In the genomic region with DNA sequence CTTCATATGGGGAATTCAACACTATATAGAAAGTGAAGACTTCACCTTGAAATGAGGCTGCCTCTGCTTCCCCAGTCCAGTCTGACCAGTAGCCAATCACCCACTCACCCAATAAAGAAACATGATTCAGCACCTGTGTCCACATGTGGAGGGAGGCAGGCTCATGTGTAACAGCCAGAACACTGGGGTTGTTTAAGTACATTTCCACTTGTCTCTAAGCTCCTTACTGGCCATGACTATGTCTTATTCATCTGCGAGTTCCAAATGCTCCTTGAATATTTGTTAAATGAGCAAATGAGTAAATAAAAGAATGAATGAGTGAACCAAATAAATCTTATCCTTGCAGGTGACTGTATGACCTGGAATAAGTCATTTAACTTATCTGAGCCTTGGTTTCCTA, we compare ENCODE assay signal across 25 cellular contexts.
"Had no signal": no experiment of that assay in that cellular context is flagged by ENCODE, and none has a peak within 500 bp of the region (broad histone marks: within the 10 kb centered on the region; RNA-seq: fewer than 3 reads in every experiment).

No MANE protein-coding gene starts in this region.

- H3K4me1 ChIP-seq: SJCRH30 had no signal

- H3K27me3 ChIP-seq: ascending aorta, SJCRH30 had no signal

- H3K27ac ChIP-seq: ascending aorta, PC-9, RWPE1, SJCRH30, SK-N-MC had no signal

- DNase-seq: activated CD4-positive, alpha-beta T cell treated with anti-CD3 and anti-CD28 coated beads for 36 hours; activated CD4-positive, alpha-beta T cell treated with anti-CD3 and anti-CD28 coated beads, Interleukin-2, amount 10 ng/mL, durations not matched to agents 7 days and 5 days; activated CD4-positive, alpha-beta T cell treated with anti-CD3 and anti-CD28 coated beads, Interleukin-2, amount 50 U/mL, for 48 hours; activated CD8-positive, alpha-beta T cell treated with anti-CD3 and anti-CD28 coated beads, Interleukin-2, amount 10 ng/mL, durations not matched to agents 7 days and 5 days; activated gamma-delta T cell; activated naive CD4-positive, alpha-beta T cell treated with Interleukin-2 at 50 U/mL for 16 hours; activated naive CD8-positive, alpha-beta T cell treated with anti-CD3 and anti-CD28 coated beads, Interleukin-2, amount 10 ng/mL, durations not matched to agents 7 days and 5 days; activated T-cell treated with anti-CD3 and anti-CD28 coated beads, Interleukin-2, amount 50 U/mL, for 24 hours; amygdala; MV-4-11; NCI-H1092; NCI-H1436 treated with DMSO at 0.1 percent for 48 hours; NCI-H1694 treated with DMSO at 0.1 percent for 48 hours; NCI-H2029; NCI-H345; NCI-H524 treated with DMSO at 0.1 percent for 48 hours; PC-9; SHP77; SJCRH30 had no signal

- H2AFZ ChIP-seq: PC-9 had no signal

- H3K36me3 ChIP-seq: ascending aorta, SJCRH30 had no signal

- H3K4me3 ChIP-seq: ascending aorta, K562, PC-9, SJCRH30, SK-N-MC had no signal

- H3K9me3 ChIP-seq: ascending aorta, SJCRH30 had no signal

- H3K4me2 ChIP-seq: PC-9 had no signal

- ATAC-seq: activated CD4-positive, alpha-beta T cell treated with anti-CD3 and anti-CD28 coated beads for 36 hours; activated CD4-positive, CD25-positive, alpha-beta regulatory T cell treated with anti-CD3 and anti-CD28 coated beads, Interleukin-2, amount 50 U/mL, for 24 hours; activated CD8-positive, alpha-beta T cell treated with anti-CD3 and anti-CD28 coated beads, Interleukin-2, amount 10 ng/mL, durations not matched to agents 7 days and 5 days; K562; WTC11 had no signal
